ENCODE assay signal across 30 cellular contexts in the genomic region with DNA sequence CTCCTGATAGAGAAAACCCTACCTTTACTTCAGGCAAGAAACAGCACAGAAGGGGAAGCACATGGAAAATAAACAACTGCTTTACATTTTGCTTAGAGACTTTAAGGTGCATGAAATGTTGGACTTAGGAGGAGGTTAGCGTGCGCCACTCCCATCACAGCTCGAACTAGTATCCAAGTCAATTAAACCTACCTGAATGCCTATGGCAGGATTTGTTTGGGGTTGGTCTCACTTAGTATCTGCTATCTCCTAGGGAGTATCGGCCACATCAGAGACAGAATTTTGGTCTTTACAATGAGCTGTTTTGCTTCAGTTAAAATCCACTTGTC. TPM values are rescaled to one million over a fixed set of nuclear protein-coding genes. Genes with fewer than 3 reads are reported as not detected.
"Had no signal": no experiment of that assay in that cellular context is flagged by ENCODE, and none has a peak within 500 bp of the region (broad histone marks: within the 10 kb centered on the region; RNA-seq: fewer than 3 reads in every experiment).

No MANE protein-coding gene starts in this region.

- H3K27ac Mint-ChIP-seq: natural killer cell; nephron; neural progenitor cell; progenitor cell of endocrine pancreas; stimulated activated memory B cell treated with anti-CD40 and anti-IgM and Interleukin-4, amounts not matched to agents 10 μg/mL and 1 μg/mL and 100 μg/mL, for 72 hours; stimulated activated naive CD8-positive, alpha-beta T cell treated with anti-CD3 and anti-CD28 coated beads, Interleukin-15, amount 100 ng/mL, for 72 hours; type B pancreatic cell had no signal

- H3K9ac ChIP-seq: neural progenitor cell, parathyroid adenoma had no signal

- H3K36me3 ChIP-seq: neural progenitor cell, ovary, spleen, suprapubic skin, tibial artery, transverse colon, upper lobe of right lung, uterus had no signal

- H3K36me3 Mint-ChIP-seq: natural killer cell; neural progenitor cell; stimulated activated memory B cell treated with anti-CD40 and anti-IgM and Interleukin-4, amounts not matched to agents 10 μg/mL and 1 μg/mL and 100 μg/mL, for 72 hours; type B pancreatic cell had no signal

- H3K27me3 ChIP-seq: neural progenitor cell, ovary, testis, uterus had no signal

- ATAC-seq: natural killer cell; psoas muscle; right cardiac atrium; sciatic nerve; stimulated activated memory B cell treated with anti-CD40 and anti-IgM and Interleukin-4, amounts not matched to agents 10 μg/mL and 1 μg/mL and 100 μg/mL, for 72 hours; stimulated activated naive CD8-positive, alpha-beta T cell treated with anti-CD3 and anti-CD28 coated beads, Interleukin-15, amount 100 ng/mL, for 72 hours; stimulated activated naive CD8-positive, alpha-beta T cell treated with anti-CD3 and anti-CD28 coated beads, Interleukin-15, Interleukin-2, amounts not matched to agents 100 U/mL and 50 U/mL, for 24 hours; upper lobe of right lung had no signal

- H2AFZ ChIP-seq: parathyroid adenoma had no signal

- H3K9me3 Mint-ChIP-seq: natural killer cell; nephron; neural progenitor cell; stimulated activated memory B cell treated with anti-CD40 and anti-IgM and Interleukin-4, amounts not matched to agents 10 μg/mL and 1 μg/mL and 100 μg/mL, for 72 hours; stimulated activated naive CD8-positive, alpha-beta T cell treated with anti-CD3 and anti-CD28 coated beads, Interleukin-15, amount 100 ng/mL, for 72 hours; type B pancreatic cell had no signal

- H3K4me1 ChIP-seq: neural progenitor cell, parathyroid adenoma, psoas muscle, spleen, suprapubic skin, testis, tibial artery, transverse colon, upper lobe of right lung, uterus had no signal

- H3K79me2 ChIP-seq: parathyroid adenoma had no signal

- H3K4me2 ChIP-seq: neural progenitor cell, smooth muscle cell had no signal

- H3K27ac ChIP-seq: neural progenitor cell, ovary, parathyroid adenoma, psoas muscle, skin epidermis, spleen, suprapubic skin, testis, tibial artery, transverse colon, upper lobe of right lung, uterus had no signal

- H3K4me3 Mint-ChIP-seq: natural killer cell; nephron; neural progenitor cell; stimulated activated memory B cell treated with anti-CD40 and anti-IgM and Interleukin-4, amounts not matched to agents 10 μg/mL and 1 μg/mL and 100 μg/mL, for 72 hours; stimulated activated naive CD8-positive, alpha-beta T cell treated with anti-CD3 and anti-CD28 coated beads, Interleukin-15, amount 100 ng/mL, for 72 hours; type B pancreatic cell had no signal

- H3K9me3 ChIP-seq: ovary, psoas muscle, spleen, suprapubic skin, testis, tibial artery, transverse colon, upper lobe of right lung, uterus had no signal

- H3K4me1 Mint-ChIP-seq: natural killer cell; nephron; neural progenitor cell; stimulated activated memory B cell treated with anti-CD40 and anti-IgM and Interleukin-4, amounts not matched to agents 10 μg/mL and 1 μg/mL and 100 μg/mL, for 72 hours; stimulated activated naive CD8-positive, alpha-beta T cell treated with anti-CD3 and anti-CD28 coated beads, Interleukin-15, amount 100 ng/mL, for 72 hours had no signal

- DNase-seq: natural killer cell; occipital lobe; ovary; psoas muscle; right cardiac atrium; spleen; stimulated activated CD4-positive, alpha-beta T cell treated with anti-CD3 and anti-CD28 coated beads, Interleukin-12 subunit alpha, Interleukin-12 subunit beta, amount 100 ng/mL, for 4 hours; stimulated activated CD4-positive, alpha-beta T cell treated with anti-CD3 and anti-CD28 coated beads, Interleukin-1b, Interleukin-23, amount 100 ng/mL, for 48 hours; stimulated activated CD4-positive, alpha-beta T cell treated with anti-CD3 and anti-CD28 coated beads, Interleukin-4, amount 100 ng/mL, for 1 hour; stimulated activated CD4-positive, alpha-beta T cell treated with anti-CD3 and anti-CD28 coated beads, Interleukin-4, amount 100 ng/mL, for 4 hours; stimulated activated CD8-positive, alpha-beta memory T cell treated with anti-CD3 and anti-CD28 coated beads, Interleukin-4, amount 100 ng/mL, for 48 hours; stimulated activated naive CD4-positive, alpha-beta T cell; stimulated activated naive CD8-positive, alpha-beta T cell treated with anti-CD3 and anti-CD28 coated beads, Interleukin-15, amount 100 ng/mL, for 72 hours; stimulated activated naive CD8-positive, alpha-beta T cell treated with anti-CD3 and anti-CD28 coated beads, Interleukin-15, Interleukin-2, amounts not matched to agents 100 U/mL and 50 U/mL, for 24 hours; testis; tibial artery; transverse colon; upper lobe of right lung; uterus had no signal

- H3K4me3 ChIP-seq: neural progenitor cell, ovary, psoas muscle, skin epidermis, smooth muscle cell, spleen, suprapubic skin, testis, tibial artery, transverse colon, upper lobe of right lung, uterus had no signal

RNA-seq across cellular contexts. Expression of gene CYP24A1, which starts 12.0 kb away (rescaled TPM):
- total RNA-seq: occipital lobe, osteoblast, progenitor cell of endocrine pancreas, psoas muscle, right cardiac atrium, sciatic nerve, spleen, transverse colon had no signal
- polyA plus RNA-seq: ovary, right cardiac atrium, spleen had no signal
